9 cellular contexts compared by ENCODE assay signal in the genomic region with DNA sequence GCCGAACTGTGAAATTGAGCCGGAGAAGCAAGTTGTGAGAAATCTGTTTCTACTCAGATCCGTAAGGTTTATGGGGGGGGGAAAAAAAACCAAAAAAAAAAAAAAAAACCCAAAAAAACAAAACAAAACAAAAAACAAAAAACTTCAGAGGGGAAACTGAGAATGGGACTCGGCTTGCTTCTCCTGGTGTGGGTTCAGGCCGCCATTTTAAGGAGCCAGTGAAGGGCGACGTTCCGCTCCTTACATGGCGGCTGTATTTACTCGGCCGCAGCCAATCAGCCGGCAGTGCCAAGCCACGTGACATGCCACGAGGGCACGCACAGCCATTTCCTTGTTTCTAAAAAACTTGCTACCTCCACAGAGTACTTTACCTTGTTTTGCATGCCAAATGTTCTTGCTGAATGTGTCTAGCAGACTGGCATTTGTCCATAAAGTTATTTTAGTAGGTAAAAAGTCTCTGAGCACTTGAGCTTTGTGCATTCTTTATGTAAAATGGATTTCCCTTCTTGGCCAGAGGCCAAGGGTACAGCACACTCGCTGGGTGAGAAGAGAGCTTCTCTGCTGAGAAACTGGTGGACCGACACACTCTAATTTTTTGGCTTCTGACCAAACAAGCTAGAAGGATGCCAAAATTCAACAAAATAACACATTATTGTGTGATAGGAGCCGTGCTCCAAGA.
A peak's percentile ranks its signal among the peaks of the same experiment; 100 is the strongest.
DNase-seq lines count a peak whose midpoint lies in the region; ATAC-seq and TF ChIP-seq lines count a peak whose summit lies in the region.
"Had no signal": no experiment of that assay in that cellular context is flagged by ENCODE, and none has a peak within 500 bp of the region (broad histone marks: within the 10 kb centered on the region; RNA-seq: fewer than 3 reads in every experiment).

No MANE protein-coding gene starts in this region.

- 25% methylated on average over 12 of the region's 18 CpGs for WGBS in mammary epithelial cell (ENCODE audit: low coverage, missing lambda C conversion rate)
- 5% methylated on average over 18 of the region's 18 CpGs for WGBS in suprapubic skin

- no peak for TF ChIP-seq CTCF in A673 (conservative IDR thresholded peaks at IDR 0.05; ENCODE audit: low read depth, low read length)
- TF ChIP-seq CTCF in mammary epithelial cell (conservative IDR thresholded peaks at IDR 0.05 in 1 of 2, IDR thresholded peaks at IDR 0.05 in 1 of 2; ENCODE audit: extremely low read depth in 1 of 2, insufficient read depth in 1 of 2, low read depth in 1 of 2, low read length in 2 of 2): no peak
- no peak for TF ChIP-seq CTCF in suprapubic skin (IDR thresholded peaks at IDR 0.05)

- POLR2A ChIA-PET in A673 (lab: Charles Lee; ENCODE audit: low non-redundant PET): interaction anchor here (0.6 to 0.7 kb wide), 2 partner anchors 13 to 34 kb away, joined by 3 to 6 read pairs; no protein-coding TSS in a partner anchor

- no peak for ATAC-seq in GM21515 (IDR thresholded peaks at IDR 0.05; ENCODE audit: unreplicated experiment)
- ATAC-seq in GM21576 (IDR thresholded peaks at IDR 0.05; ENCODE audit: unreplicated experiment): no peak

- dilution Hi-C loops in mammary epithelial cell (cut with HindIII; ENCODE audit: low sequenced_read_pairs): no loop called here

- no peak overlapping the region for H3K9ac ChIP-seq in mammary epithelial cell (ENCODE audit: insufficient read depth, low read length)
- H3K9ac ChIP-seq: BLaER1 treated with 17β-estradiol and CSF1 and Interleukin-3, amounts not matched to agents 10 nM and 100 nM had no signal

- H3K4me1 ChIP-seq in A673 (ENCODE audit: insufficient read depth, low read length, poor library complexity, severe bottlenecking) (peaks cover 37% of the 10 kb centered on the region), mammary epithelial cell (ENCODE audit: insufficient read depth, low read length) (peaks cover 15% of the 10 kb centered on the region), suprapubic skin (peaks cover 75% of the 10 kb centered on the region)
- H3K4me1 ChIP-seq: BLaER1 treated with 17β-estradiol and CSF1 and Interleukin-3, amounts not matched to agents 10 nM and 100 nM had no signal

- H3K9me3 ChIP-seq in A673 (ENCODE audit: low read depth, low read length, poor library complexity, severe bottlenecking) (no peaks in the 10 kb centered on the region), mammary epithelial cell (replicated peaks; ENCODE audit: insufficient read depth, low read length) (no peaks in the 10 kb centered on the region), suprapubic skin (no peaks in the 10 kb centered on the region)
- H3K9me3 ChIP-seq: BLaER1 treated with 17β-estradiol and CSF1 and Interleukin-3, amounts not matched to agents 10 nM and 100 nM had no signal

- TF ChIP-seq POLR2A in suprapubic skin (IDR thresholded peaks at IDR 0.05): no peak

- H3K79me2 ChIP-seq in mammary epithelial cell (ENCODE audit: insufficient read depth, low read length): peaks cover 3% of the 10 kb centered on the region

- CTCF ChIA-PET in A673 (lab: Charles Lee) (no interaction called here), mammary epithelial cell (lab: Charles Lee; ENCODE audit: low non-redundant PET) (interaction anchor here (0.6 kb wide), 1 partner anchor 82 kb away, joined by 3 read pairs; no protein-coding TSS in a partner anchor)

- H4K20me1 ChIP-seq in mammary epithelial cell (ENCODE audit: insufficient read depth, low read length): no peaks in the 10 kb centered on the region
- H4K20me1 ChIP-seq: BLaER1 treated with 17β-estradiol and CSF1 and Interleukin-3, amounts not matched to agents 10 nM and 100 nM had no signal

- peak overlapping the region; percentile 71 for H3K4me2 ChIP-seq in mammary epithelial cell (ENCODE audit: insufficient read depth, low read depth, low read length)

- intact Hi-C loops in A673 (cut with micrococcal nuclease; ENCODE audit: unreplicated experiment) (loop anchor here (5.0 kb wide), 1 partner anchor 107 kb away; no protein-coding TSS in a partner anchor), mammary epithelial cell (cut with micrococcal nuclease) (no loop called here)

- H3K4me3 ChIP-seq in A673 (ENCODE audit: low read depth, low read length, poor library complexity, severe bottlenecking): peak overlapping the region; percentile 30
- peak overlapping the region in 1 of 3 experiments; percentile 21 for H3K4me3 ChIP-seq in mammary epithelial cell (replicated peaks in 1 of 3; ENCODE audit: insufficient read depth in 1 of 3, low read depth in 2 of 3, low read length in 3 of 3)
- peak overlapping the region; percentile 42 for H3K4me3 ChIP-seq in suprapubic skin
- H3K4me3 ChIP-seq: BLaER1 treated with 17β-estradiol and CSF1 and Interleukin-3, amounts not matched to agents 10 nM and 100 nM had no signal

- H3K36me3 ChIP-seq in A673 (ENCODE audit: insufficient read depth, low read length, poor library complexity, severe bottlenecking) (no peaks in the 10 kb centered on the region), mammary epithelial cell (ENCODE audit: insufficient read depth, low read length) (no peaks in the 10 kb centered on the region), suprapubic skin (no peaks in the 10 kb centered on the region)
- H3K36me3 ChIP-seq: BLaER1 treated with 17β-estradiol and CSF1 and Interleukin-3, amounts not matched to agents 10 nM and 100 nM had no signal

- no peaks in the 10 kb centered on the region for H3K27me3 ChIP-seq in A673 (replicated peaks; ENCODE audit: insufficient read depth, low read depth, low read length, poor library complexity)
- H3K27me3 ChIP-seq in mammary epithelial cell (ENCODE audit: insufficient read depth, low read length): no peaks in the 10 kb centered on the region
- no peaks in the 10 kb centered on the region for H3K27me3 ChIP-seq in suprapubic skin

- DNase-seq in A673 (ENCODE audit: low spot score) (peak; percentile 95), NCI-H1694 (lab: John Stamatoyannopoulos, UW) (peak; percentile 92), mammary epithelial cell (peak; percentile 11), kidney glomerular epithelial cell (lab: John Stamatoyannopoulos, UW) (peak; percentile 78), suprapubic skin (ENCODE audit: low spot score in 2 of 2) (peak; percentile 95 to 96), NCI-H1930 (lab: John Stamatoyannopoulos, UW) (no peak)

- no peak for TF ChIP-seq EP300 in suprapubic skin (IDR thresholded peaks at IDR 0.05)

- BruUV-seq in A673 (replicated peaks; lab: Mats Ljungman, UMichigan) (no TSS peak), mammary epithelial cell (replicated peaks; lab: Mats Ljungman, UMichigan) (no TSS peak)

- H2AFZ ChIP-seq in mammary epithelial cell (ENCODE audit: low read depth, low read length): peak overlapping the region; percentile 76

- peak overlapping the region; percentile 87 for H3K27ac ChIP-seq in A673 (ENCODE audit: low read depth, low read length, poor library complexity, severe bottlenecking)
- no peak overlapping the region for H3K27ac ChIP-seq in mammary epithelial cell (ENCODE audit: insufficient read depth, low read depth, low read length)
- H3K27ac ChIP-seq in suprapubic skin: peak overlapping the region; percentile 91
- H3K27ac ChIP-seq: BLaER1 treated with 17β-estradiol and CSF1 and Interleukin-3, amounts not matched to agents 10 nM and 100 nM had no signal

- in situ Hi-C loops in mammary epithelial cell (cut with MboI; ENCODE audit: low sequenced_read_pairs in 2 of 2): no loop called here

Comparison
In these comparisons a context has a peak if more than half of its experiments do, and no peak if none do; other contexts are left out.
1. DNase-seq: peak in A673 (single experiment), NCI-H1694 (single experiment), mammary epithelial cell (single experiment), kidney glomerular epithelial cell (single experiment) and suprapubic skin (2 of 2); none in NCI-H1930 (0 of 2).